In genomic region chr12:14394317-14395058, GRCh38 we compare ENCODE assay signal across 8 cellular contexts. TPM values are rescaled to one million over a fixed set of nuclear protein-coding genes. Genes with fewer than 3 reads are reported as not detected.
DNase-seq lines count a peak whose midpoint lies in the region; ATAC-seq and TF ChIP-seq lines count a peak whose summit lies in the region.

No MANE protein-coding gene starts in this region.

- peak overlapping the region; percentile 98 for H3K27ac Mint-ChIP-seq in activated naive CD4-positive, alpha-beta T cell treated with anti-CD3 and anti-CD28 coated beads for 36 hours

- peaks cover 3% of the 10 kb centered on the region for H3K9me3 Mint-ChIP-seq in activated naive CD4-positive, alpha-beta T cell treated with anti-CD3 and anti-CD28 coated beads for 36 hours

- no peak overlapping the region for H2AFZ ChIP-seq in parathyroid adenoma

- peak; percentile 53 for ATAC-seq in GM19025 (IDR thresholded peaks at IDR 0.05; ENCODE audit: low read depth, unreplicated experiment)
- ATAC-seq in HG03108 (IDR thresholded peaks at IDR 0.05; ENCODE audit: unreplicated experiment), result peak; percentile 60

- intact Hi-C loops in activated naive CD4-positive, alpha-beta T cell treated with anti-CD3 and anti-CD28 coated beads for 36 hours (cut with micrococcal nuclease), result loop anchor here (1.0 to 5.0 kb wide), 7 partner anchors 9 to 1168 kb away; no protein-coding TSS in a partner anchor

- H3K4me3 Mint-ChIP-seq in activated naive CD4-positive, alpha-beta T cell treated with anti-CD3 and anti-CD28 coated beads for 36 hours, result peak overlapping the region; percentile 77

- no peaks in the 10 kb centered on the region for H3K36me3 ChIP-seq in parathyroid adenoma (ENCODE audit: control insufficient read depth, insufficient read depth, low read length)

- peaks cover 4% of the 10 kb centered on the region for H3K4me1 ChIP-seq in parathyroid adenoma

- peaks cover under 1% of the 10 kb centered on the region for H3K9me3 ChIP-seq in parathyroid adenoma (ENCODE audit: control insufficient read depth, low read length)

- peak overlapping the region; percentile 55 for H3K4me2 ChIP-seq in parathyroid adenoma (ENCODE audit: low read length)

- peak overlapping the region; percentile 45 for H3K27ac ChIP-seq in parathyroid adenoma

- peak; percentile 68 for DNase-seq in D341Med (ENCODE audit: low spot score)
- peak; percentile 65 for DNase-seq in NCI-H2227 treated with DMSO at 0.1 percent for 48 hours (lab: John Stamatoyannopoulos, UW)
- peak; percentile 62 for DNase-seq in activated naive CD4-positive, alpha-beta T cell treated with anti-CD3 and anti-CD28 coated beads for 36 hours
- peak; percentile 70 for DNase-seq in glomerular visceral epithelial cell (ENCODE audit: extremely low spot score)
- DNase-seq in amniotic stem cell (lab: John Stamatoyannopoulos, UW), result no peak

- peaks cover 46% of the 10 kb centered on the region for H3K36me3 Mint-ChIP-seq in activated naive CD4-positive, alpha-beta T cell treated with anti-CD3 and anti-CD28 coated beads for 36 hours (ENCODE audit: low read depth)

- H3K27me3 ChIP-seq in parathyroid adenoma (ENCODE audit: control insufficient read depth, insufficient read depth, low read length), result no peaks in the 10 kb centered on the region

- peaks cover 32% of the 10 kb centered on the region for H3K79me2 ChIP-seq in parathyroid adenoma

- H3K27me3 Mint-ChIP-seq in activated naive CD4-positive, alpha-beta T cell treated with anti-CD3 and anti-CD28 coated beads for 36 hours (ENCODE audit: low read depth), result no peaks in the 10 kb centered on the region

- H3K9ac ChIP-seq in parathyroid adenoma, result no peak overlapping the region

- CTCF ChIA-PET in activated naive CD4-positive, alpha-beta T cell treated with anti-CD3 and anti-CD28 coated beads for 36 hours (lab: Charles Lee), result interaction anchor here (0.5 to 3.8 kb wide), 17 partner anchors 9 to 1173 kb away, joined by 3 to 29 read pairs (median 4); partner anchors contain the start of gene ATF7IP

- peaks cover 82% of the 10 kb centered on the region for H3K4me1 Mint-ChIP-seq in activated naive CD4-positive, alpha-beta T cell treated with anti-CD3 and anti-CD28 coated beads for 36 hours (ENCODE audit: low read depth)

- no peak for TF ChIP-seq CTCF in parathyroid adenoma (IDR thresholded peaks at IDR 0.05)

- peak overlapping the region; percentile 29 for H3K4me3 ChIP-seq in parathyroid adenoma (ENCODE audit: low read depth, low read length)

RNA-seq across cellular contexts. Expression of gene ATF7IP, which starts 29.0 kb away (rescaled TPM):
- total RNA-seq in activated naive CD4-positive, alpha-beta T cell treated with anti-CD3 and anti-CD28 coated beads for 36 hours, result 100 to 1,000 TPM; 131 to 141 TPM
